25 cellular contexts compared by ENCODE assay signal in the genomic region with DNA sequence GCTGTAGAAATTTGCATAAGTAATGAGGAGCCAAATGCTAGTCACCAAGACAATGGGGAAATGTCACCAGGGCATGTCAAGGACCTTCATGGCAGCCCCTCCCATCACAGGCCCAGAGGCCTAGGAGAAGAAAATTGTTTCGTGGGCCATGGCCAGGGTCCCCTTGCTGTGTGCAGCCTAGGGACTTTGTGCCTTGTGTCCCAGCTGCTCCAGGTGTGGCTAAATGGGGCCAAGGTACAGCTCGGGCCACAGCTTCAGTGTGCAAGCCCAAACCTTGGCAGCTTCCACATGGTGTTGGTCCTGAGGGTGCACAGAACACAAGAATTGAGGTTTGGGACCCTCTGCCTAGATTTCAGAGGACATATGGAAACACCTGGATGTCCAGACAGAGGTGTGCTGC.
DNase-seq lines count a peak whose midpoint lies in the region; ATAC-seq, FAIRE-seq and TF ChIP-seq lines count a peak whose summit lies in the region.
"Had no signal": no experiment of that assay in that cellular context is flagged by ENCODE, and none has a peak within 500 bp of the region (broad histone marks: within the 10 kb centered on the region; RNA-seq: fewer than 3 reads in every experiment).

No MANE protein-coding gene starts in this region.

- H4K91ac ChIP-seq in neuronal stem cell (ENCODE audit: low read depth, low read length, poor library complexity): no peak overlapping the region

- H2AK5ac ChIP-seq in neuronal stem cell (ENCODE audit: low read depth, low read length): no peak overlapping the region

- no peak overlapping the region for H2BK12ac ChIP-seq in neuronal stem cell (ENCODE audit: low read length)

- peaks cover 10% of the 10 kb centered on the region for H3K9me3 Mint-ChIP-seq in CD8-positive, alpha-beta T cell
- H3K9me3 Mint-ChIP-seq in natural killer cell treated with Interleukin-12 subunit alpha and Interleukin-12 subunit beta and Interleukin-15 and Interleukin-18, amount 100 ng/mL, for 72 hours: peaks cover 4% of the 10 kb centered on the region

- TF ChIP-seq CTCF in HEK293 (tag by site-specific recombination; IDR thresholded peaks at IDR 0.05) (no peak), bronchial epithelial cell (IDR thresholded peaks at IDR 0.05; ENCODE audit: insufficient read depth, low read length, severe bottlenecking) (no peak)
- no peak for TF ChIP-seq CTCF in CD8-positive, alpha-beta T cell (IDR thresholded peaks at IDR 0.05)

- DNase-seq in bronchial epithelial cell (ENCODE audit: low read depth) (no peak), neuronal stem cell (ENCODE audit: low spot score) (no peak), SK-N-DZ (ENCODE audit: low spot score) (no peak)
- no peak for DNase-seq in CD8-positive, alpha-beta T cell
- DNase-seq in natural killer cell treated with Interleukin-12 subunit alpha and Interleukin-12 subunit beta and Interleukin-15 and Interleukin-18, amount 100 ng/mL, for 72 hours (ENCODE audit: low spot score): no peak
- DNase-seq: 8988T; ACHN; AML-193; BE2C; Calu3; CD4-positive, alpha-beta T cell; COR-L47; DMS53; EL; GDM1; GM23248; H7; HCEC 1CT had no signal

- no peak overlapping the region for H3K4me2 ChIP-seq in neuronal stem cell (ENCODE audit: insufficient read depth, low read length, poor library complexity, severe bottlenecking)
- H3K4me2 ChIP-seq: A549; BLaER1 treated with 17β-estradiol and CSF1 and Interleukin-3, amounts not matched to agents 10 nM and 100 nM had no signal

- no peak overlapping the region for H3K14ac ChIP-seq in neuronal stem cell (ENCODE audit: low read length)

- H3K36me3 Mint-ChIP-seq in CD8-positive, alpha-beta T cell: no peaks in the 10 kb centered on the region
- H3K36me3 Mint-ChIP-seq in natural killer cell treated with Interleukin-12 subunit alpha and Interleukin-12 subunit beta and Interleukin-15 and Interleukin-18, amount 100 ng/mL, for 72 hours: no peaks in the 10 kb centered on the region
- H3K36me3 Mint-ChIP-seq: CD14-positive monocyte had no signal

- peak overlapping the region; percentile 63 for H3K18ac ChIP-seq in neuronal stem cell (ENCODE audit: low read length)

- H3K9me3 ChIP-seq in HEK293 (ENCODE audit: control insufficient read depth, insufficient read depth, low read depth, low read length) (no peaks in the 10 kb centered on the region), neuronal stem cell (replicated peaks in 1 of 2; ENCODE audit: control insufficient read depth in 2 of 2, insufficient read depth in 1 of 2, low read depth in 1 of 2, low read length in 2 of 2) (no peaks in the 10 kb centered on the region)
- H3K9me3 ChIP-seq in CD8-positive, alpha-beta T cell (ENCODE audit: low read length): no peaks in the 10 kb centered on the region
- H3K9me3 ChIP-seq: A549, BE2C had no signal

- POLR2A ChIA-PET in HEK293 (lab: Yijun Ruan, JAX): no interaction called here
- POLR2A ChIA-PET in CD8-positive, alpha-beta T cell (lab: Charles Lee): no interaction called here

- H3K23ac ChIP-seq in neuronal stem cell (ENCODE audit: low read depth, low read length, poor library complexity): no peak overlapping the region

- ATAC-seq in CD8-positive, alpha-beta T cell: no peak
- no peak for ATAC-seq in natural killer cell treated with Interleukin-12 subunit alpha and Interleukin-12 subunit beta and Interleukin-15 and Interleukin-18, amount 100 ng/mL, for 72 hours
- ATAC-seq: A549, GM12878 had no signal

- H4K8ac ChIP-seq in neuronal stem cell (ENCODE audit: low read depth, low read length): no peak overlapping the region

- H3K4ac ChIP-seq in neuronal stem cell (ENCODE audit: low read length): peak overlapping the region; percentile 61

- CTCF ChIA-PET in HEK293 (lab: Yijun Ruan, JAX): no interaction called here
- CTCF ChIA-PET in CD8-positive, alpha-beta T cell (lab: Charles Lee): no interaction called here

- intact Hi-C loops in CD8-positive, alpha-beta T cell (cut with DNase I, micrococcal nuclease): no loop called here

- H3K27ac Mint-ChIP-seq in CD8-positive, alpha-beta T cell: no peak overlapping the region
- H3K27ac Mint-ChIP-seq in natural killer cell treated with Interleukin-12 subunit alpha and Interleukin-12 subunit beta and Interleukin-15 and Interleukin-18, amount 100 ng/mL, for 72 hours: no peak overlapping the region
- H3K27ac Mint-ChIP-seq: CD14-positive monocyte; CD4-positive, alpha-beta T cell had no signal

- no peaks in the 10 kb centered on the region for H3K4me1 ChIP-seq in HEK293 (ENCODE audit: control insufficient read depth, insufficient read depth, low read length)
- H3K4me1 ChIP-seq in neuronal stem cell (ENCODE audit: control insufficient read depth in 2 of 2, insufficient read depth in 1 of 2, low read depth in 1 of 2, low read length in 2 of 2): peaks cover 9 to 14% of the 10 kb centered on the region in 2 donors
- no peaks in the 10 kb centered on the region for H3K4me1 ChIP-seq in CD8-positive, alpha-beta T cell (ENCODE audit: insufficient read depth, low read length)
- H3K4me1 ChIP-seq: A549; BE2C; BLaER1 treated with 17β-estradiol and CSF1 and Interleukin-3, amounts not matched to agents 10 nM and 100 nM had no signal

- H3K27ac ChIP-seq in HEK293 (ENCODE audit: extremely low read depth, low read depth, low read length) (no peak overlapping the region), neuronal stem cell (replicated peaks; ENCODE audit: low read length) (no peak overlapping the region)
- H3K27ac ChIP-seq in CD8-positive, alpha-beta T cell (ENCODE audit: low read depth, low read length): no peak overlapping the region
- H3K27ac ChIP-seq: A549; BLaER1 treated with 17β-estradiol and CSF1 and Interleukin-3, amounts not matched to agents 10 nM and 100 nM; GM23248 had no signal

- H2BK15ac ChIP-seq in neuronal stem cell (ENCODE audit: low read length): no peak overlapping the region

- H3K4me1 Mint-ChIP-seq in CD8-positive, alpha-beta T cell (ENCODE audit: low read depth): no peaks in the 10 kb centered on the region
- no peaks in the 10 kb centered on the region for H3K4me1 Mint-ChIP-seq in natural killer cell treated with Interleukin-12 subunit alpha and Interleukin-12 subunit beta and Interleukin-15 and Interleukin-18, amount 100 ng/mL, for 72 hours (ENCODE audit: low read depth in 2 of 2)

- H3K79me1 ChIP-seq in neuronal stem cell (ENCODE audit: low read depth, low read length): no peaks in the 10 kb centered on the region

- WGBS in neuronal stem cell (ENCODE audit: extremely low coverage in 2 of 2, insufficient read length in 2 of 2, insufficient replicate concordance in 1 of 2), 2 donors: no CpG with 5 or more reads among the region's 2 CpGs

- peak; percentile 72 for FAIRE-seq in bronchial epithelial cell (lab: Jason Lieb, UNC)
- FAIRE-seq: A549, GM12878, GM19239, H1 had no signal

- H2BK120ac ChIP-seq in neuronal stem cell (ENCODE audit: low read depth, low read length): no peak overlapping the region

- H3K27me3 ChIP-seq in bronchial epithelial cell (ENCODE audit: control insufficient read depth, insufficient read depth, low read length): no peaks in the 10 kb centered on the region
- no peaks in the 10 kb centered on the region for H3K27me3 ChIP-seq in neuronal stem cell (ENCODE audit: control insufficient read depth in 3 of 3, insufficient read depth in 3 of 3, low read depth in 1 of 3, low read length in 3 of 3)
- no peaks in the 10 kb centered on the region for H3K27me3 ChIP-seq in CD8-positive, alpha-beta T cell (ENCODE audit: insufficient read depth, low read length)
- H3K27me3 ChIP-seq: BE2C; BLaER1 treated with 17β-estradiol and CSF1 and Interleukin-3, amounts not matched to agents 10 nM and 100 nM had no signal

- H3K4me3 ChIP-seq in HEK293 (ENCODE audit: low read depth, low read length) (no peak overlapping the region), bronchial epithelial cell (ENCODE audit: low read depth, low read length) (no peak overlapping the region), neuronal stem cell (ENCODE audit: low read length in 2 of 2) (no peak overlapping the region)
- H3K4me3 ChIP-seq in CD8-positive, alpha-beta T cell (ENCODE audit: low read depth, low read length): no peak overlapping the region
- H3K4me3 ChIP-seq: A549, GM12878, GM23248 had no signal

- no peak overlapping the region for H2BK5ac ChIP-seq in neuronal stem cell (ENCODE audit: low read length)

- H3K36me3 ChIP-seq in HEK293 (ENCODE audit: control insufficient read depth in 2 of 2, insufficient read depth in 1 of 2, low read length in 2 of 2): no peaks in the 10 kb centered on the region
- no peaks in the 10 kb centered on the region for H3K36me3 ChIP-seq in bronchial epithelial cell (ENCODE audit: control insufficient read depth, insufficient read depth, low read length)
- no peaks in the 10 kb centered on the region for H3K36me3 ChIP-seq in neuronal stem cell (replicated peaks in 1 of 2; ENCODE audit: control insufficient read depth in 2 of 2, insufficient read depth in 2 of 2, low read length in 2 of 2)
- no peaks in the 10 kb centered on the region for H3K36me3 ChIP-seq in CD8-positive, alpha-beta T cell (ENCODE audit: insufficient read depth, low read length)
- H3K36me3 ChIP-seq: BE2C had no signal

- H3K9ac ChIP-seq in neuronal stem cell (ENCODE audit: low read depth, low read length, poor library complexity): peak overlapping the region; percentile 4
- H3K9ac ChIP-seq: BLaER1 treated with 17β-estradiol and CSF1 and Interleukin-3, amounts not matched to agents 10 nM and 100 nM; GM23248 had no signal

- no peak overlapping the region for H3K4me3 Mint-ChIP-seq in CD8-positive, alpha-beta T cell
- no peak overlapping the region for H3K4me3 Mint-ChIP-seq in natural killer cell treated with Interleukin-12 subunit alpha and Interleukin-12 subunit beta and Interleukin-15 and Interleukin-18, amount 100 ng/mL, for 72 hours
- H3K4me3 Mint-ChIP-seq: CD14-positive monocyte; CD4-positive, alpha-beta T cell had no signal

- H2AFZ ChIP-seq in neuronal stem cell (ENCODE audit: low read length): no peak overlapping the region
- H2AFZ ChIP-seq: GM23248 had no signal

- peaks cover 4% of the 10 kb centered on the region for H3K27me3 Mint-ChIP-seq in CD8-positive, alpha-beta T cell (ENCODE audit: low read depth)
- H3K27me3 Mint-ChIP-seq in natural killer cell treated with Interleukin-12 subunit alpha and Interleukin-12 subunit beta and Interleukin-15 and Interleukin-18, amount 100 ng/mL, for 72 hours: peaks cover 3 to 39% of the 10 kb centered on the region in 2 donors

TF ChIP-seq in HEK293, 187 proteins besides CTCF, POLR2A, EP300 and RAD21 (continues in another document):
- TF ChIP-seq, protein P1, sequence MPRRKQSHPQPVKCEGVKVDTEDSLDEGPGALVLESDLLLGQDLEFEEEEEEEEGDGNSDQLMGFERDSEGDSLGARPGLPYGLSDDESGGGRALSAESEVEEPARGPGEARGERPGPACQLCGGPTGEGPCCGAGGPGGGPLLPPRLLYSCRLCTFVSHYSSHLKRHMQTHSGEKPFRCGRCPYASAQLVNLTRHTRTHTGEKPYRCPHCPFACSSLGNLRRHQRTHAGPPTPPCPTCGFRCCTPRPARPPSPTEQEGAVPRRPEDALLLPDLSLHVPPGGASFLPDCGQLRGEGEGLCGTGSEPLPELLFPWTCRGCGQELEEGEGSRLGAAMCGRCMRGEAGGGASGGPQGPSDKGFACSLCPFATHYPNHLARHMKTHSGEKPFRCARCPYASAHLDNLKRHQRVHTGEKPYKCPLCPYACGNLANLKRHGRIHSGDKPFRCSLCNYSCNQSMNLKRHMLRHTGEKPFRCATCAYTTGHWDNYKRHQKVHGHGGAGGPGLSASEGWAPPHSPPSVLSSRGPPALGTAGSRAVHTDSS (tag by site-specific recombination; IDR thresholded peaks at IDR 0.05): no peak
- no peak for TF ChIP-seq GLIS1 (tag by site-specific recombination; IDR thresholded peaks at IDR 0.05)
